Comparison of ENCODE assay signal across 15 cellular contexts in genomic region chr9:106896695-106897094, GRCh38.
"Had no signal": no experiment of that assay in that cellular context is flagged by ENCODE, and none has a peak within 500 bp of the region (broad histone marks: within the 10 kb centered on the region; RNA-seq: fewer than 3 reads in every experiment).

No MANE protein-coding gene starts in this region.

- H3K9me3 ChIP-seq: esophagus squamous epithelium had no signal

- H3K36me3 ChIP-seq: esophagus squamous epithelium, tibial nerve had no signal

- DNase-seq: activated CD4-positive, alpha-beta T cell treated with anti-CD3 and anti-CD28 coated beads, Interleukin-2, amount 50 U/mL, for 1 hour; activated CD4-positive, CD25-positive, alpha-beta regulatory T cell treated with anti-CD3 and anti-CD28 coated beads, Interleukin-2, amount 50 U/mL, for 72 hours; activated naive CD8-positive, alpha-beta T cell treated with anti-CD3 and anti-CD28 coated beads for 36 hours; amniotic stem cell; dermis blood vessel endothelial cell; effector memory CD8-positive, alpha-beta T cell; esophagus squamous epithelium; left cardiac atrium; stimulated activated CD4-positive, alpha-beta T cell treated with anti-CD3 and anti-CD28 coated beads, Interleukin-15, amount 100 ng/mL, for 24 hours; stimulated activated CD4-positive, alpha-beta T cell treated with anti-CD3 and anti-CD28 coated beads, Interleukin-2, amount 100 ng/mL, for 48 hours; SW 1271; T-helper 2 cell had no signal

- H3K27me3 ChIP-seq: esophagus squamous epithelium, tibial nerve had no signal

- ATAC-seq: effector memory CD8-positive, alpha-beta T cell; left cardiac atrium had no signal

- H3K4me3 ChIP-seq: esophagus squamous epithelium, skin epidermis, tibial nerve had no signal

- H3K27ac ChIP-seq: esophagus squamous epithelium, skin epidermis, VCaP had no signal
